11 cellular contexts compared by ENCODE assay signal in the genomic region with DNA sequence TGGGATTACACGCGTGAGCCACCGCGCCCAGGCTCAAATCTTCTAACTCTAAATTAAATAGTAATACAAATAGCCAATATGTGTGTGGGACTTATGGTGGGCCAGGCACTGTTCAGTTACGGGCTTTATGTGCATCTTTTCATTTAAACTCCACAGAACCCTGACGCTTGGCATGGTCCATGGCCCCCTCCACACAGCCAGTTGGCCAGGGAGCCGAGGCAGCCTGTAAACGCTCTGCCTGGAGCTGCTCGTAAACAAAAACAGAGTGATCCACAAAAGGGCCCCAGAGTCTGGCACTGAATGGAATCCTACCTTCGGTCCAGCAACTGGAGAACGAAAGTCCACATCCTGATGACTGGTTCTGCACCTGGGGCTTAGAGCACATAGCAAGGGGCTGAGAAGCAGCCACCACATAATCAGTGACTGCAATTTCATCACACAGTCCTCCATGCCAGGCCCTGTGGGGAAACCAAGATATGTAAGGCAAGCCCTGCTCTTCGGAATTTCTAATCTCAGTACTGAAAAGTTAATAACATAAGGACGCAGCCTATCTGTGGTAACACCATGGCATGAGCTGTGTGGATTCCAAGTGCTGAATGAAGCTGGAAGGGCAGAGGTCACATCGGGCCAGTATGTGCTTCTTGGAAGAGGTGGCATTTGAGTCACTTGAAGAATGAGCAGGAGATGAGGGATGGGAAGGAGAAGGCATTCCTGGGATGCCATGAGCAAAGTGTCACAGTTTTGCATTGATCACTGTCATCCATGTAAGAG. TPM values are rescaled to one million over a fixed set of nuclear protein-coding genes. Genes with fewer than 3 reads are reported as not detected.
DNase-seq lines count a peak whose midpoint lies in the region; ATAC-seq and TF ChIP-seq lines count a peak whose summit lies in the region.
"Had no signal": no experiment of that assay in that cellular context is flagged by ENCODE, and none has a peak within 500 bp of the region (broad histone marks: within the 10 kb centered on the region; RNA-seq: fewer than 3 reads in every experiment).

No MANE protein-coding gene starts in this region.

- H3K36me3 ChIP-seq in ascending aorta, result no peaks in the 10 kb centered on the region

- no peaks in the 10 kb centered on the region for H3K27me3 ChIP-seq in ascending aorta

- H3K4me1 ChIP-seq in ascending aorta, result peaks cover 25 to 30% of the 10 kb centered on the region in 2 donors

- H3K4me3 ChIP-seq in ascending aorta, result no peak overlapping the region

- H3K27ac ChIP-seq in ascending aorta, result peak overlapping the region; percentile 89 to 92

- TF ChIP-seq CTCF in ascending aorta (IDR thresholded peaks at IDR 0.05) (no peak), GM10248 (IDR thresholded peaks at IDR 0.05; ENCODE audit: control extremely low read depth, extremely low read depth, low read depth, missing control alignments) (no peak)

- CTCF ChIA-PET in GM10248 (lab: Yijun Ruan, JAX), result interaction anchor here (0.9 to 13.0 kb wide), 5 partner anchors 16 to 280 kb away, joined by 3 to 119 read pairs (median 3); partner anchors contain the start of genes ADAMTSL4, APH1A and TARS2

- ATAC-seq in HG02571 (IDR thresholded peaks at IDR 0.05; ENCODE audit: unreplicated experiment), result no peak

- no peaks in the 10 kb centered on the region for H3K9me3 ChIP-seq in ascending aorta

- POLR2A ChIA-PET in GM10248 (lab: Yijun Ruan, JAX), result no interaction called here

- intact Hi-C loops in ascending aorta (cut with DNase I), result loop anchor here (10.0 kb wide), 1 partner anchor 171 kb away; the partner anchor contains the start of gene RPRD2

- DNase-seq in ELF-1 (ENCODE audit: low read depth, low spot score), result peak; percentile 55
- no peak for DNase-seq in ascending aorta (ENCODE audit: low spot score in 2 of 2)
- peak; percentile 90 for DNase-seq in myocyte (ENCODE audit: low read depth)
- no peak for DNase-seq in GM10248 (ENCODE audit: extremely low spot score)
- DNase-seq in NCI-H1694 (lab: John Stamatoyannopoulos, UW), result no peak
- DNase-seq: activated naive CD4-positive, alpha-beta T cell; OCI-M1 had no signal

RNA-seq across cellular contexts. Expression of gene ADAMTSL4, which starts 13.5 kb away (rescaled TPM):
- total RNA-seq in ascending aorta (85.3 TPM), myocyte (10.9 and 16.2 TPM in 2 replicates)
- 42.7 TPM for polyA plus RNA-seq in myocyte (2012)
- polyA plus RNA-seq: neural cell had no signal

RNA-seq across cellular contexts. Expression of gene FALEC, which starts 20.1 kb away (rescaled TPM):
- total RNA-seq in ascending aorta (not detected), myocyte (not detected in 2 replicates)
- 0.93 TPM for polyA plus RNA-seq in myocyte (2012)
- total RNA-seq: temporal lobe had no signal
- polyA plus RNA-seq: CD14-positive monocyte, neural cell had no signal

RNA-seq across cellular contexts. Expression of gene ECM1, which starts 27.8 kb away (rescaled TPM):
- total RNA-seq in ascending aorta, result 55.8 TPM
- 33.6 and 35.0 TPM in 2 replicates for total RNA-seq in myocyte
- 197 TPM for polyA plus RNA-seq in myocyte (2012)
- polyA plus RNA-seq: CD14-positive monocyte had no signal

RNA-seq across cellular contexts. Expression of gene MCL1, which starts 43.7 kb away (rescaled TPM):
- 394 TPM for total RNA-seq in ascending aorta
- 162 and 186 TPM in 2 replicates for total RNA-seq in myocyte
- 93.5 TPM for polyA plus RNA-seq in myocyte (2012)

RNA-seq across cellular contexts. Expression of gene TARS2, which starts 48.5 kb away (rescaled TPM):
- 10.9 TPM for total RNA-seq in ascending aorta
- total RNA-seq in myocyte, result 17.7 and 19.2 TPM in 2 replicates
- 22.3 TPM for polyA plus RNA-seq in myocyte (2012)

Comparison
In these comparisons a context has a peak if more than half of its experiments do, and no peak if none do; other contexts are left out.
1. DNase-seq: peak in ELF-1 (single experiment) and myocyte (single experiment); none in ascending aorta (0 of 2), GM10248 (single experiment) and NCI-H1694 (single experiment).